28 cellular contexts compared by ENCODE assay signal in genomic region chr12:15717940-15718567, GRCh38.
A peak's percentile ranks its signal among the peaks of the same experiment; 100 is the strongest.
DNase-seq lines count a peak whose midpoint lies in the region; ATAC-seq and TF ChIP-seq lines count a peak whose summit lies in the region.
"Had no signal": no experiment of that assay in that cellular context is flagged by ENCODE, and none has a peak within 500 bp of the region (broad histone marks: within the 10 kb centered on the region; RNA-seq: fewer than 3 reads in every experiment).

No MANE protein-coding gene starts in this region.

- H3K27me3 ChIP-seq in adipocyte (replicated peaks; ENCODE audit: control insufficient read depth, insufficient read depth, low read length) (no peaks in the 10 kb centered on the region), left lung (no peaks in the 10 kb centered on the region), thoracic aorta (replicated peaks; ENCODE audit: insufficient read depth) (no peaks in the 10 kb centered on the region)
- H3K27me3 ChIP-seq: ascending aorta, stomach had no signal

- peaks cover 8% of the 10 kb centered on the region for H3K27me3 Mint-ChIP-seq in activated T-helper 17 cell treated with anti-CD3 and anti-CD28 coated beads, Interleukin-2, amount 50 U/mL, for 72 hours

- DNase-seq in NCI-H146 (lab: John Stamatoyannopoulos, UW): peak; percentile 10
- no peak for DNase-seq in NCI-H146 treated with DMSO at 0.1 percent for 48 hours (lab: John Stamatoyannopoulos, UW; ENCODE audit: unreplicated experiment)
- DNase-seq in adipocyte (ENCODE audit: low read depth): no peak
- DNase-seq in left lung: no peak
- no peak for DNase-seq in thoracic aorta (ENCODE audit: low spot score)
- DNase-seq in NCI-H2227 (lab: John Stamatoyannopoulos, UW; ENCODE audit: unreplicated experiment): no peak
- DNase-seq: activated CD4-positive, alpha-beta T cell treated with anti-CD3 and anti-CD28 coated beads, Interleukin-2, amount 50 U/mL, for 1 hour; CD4-positive, alpha-beta T cell; central memory CD4-positive, alpha-beta T cell; DMS 273 treated with DMSO at 0.1 percent for 48 hours; foreskin fibroblast; immature natural killer cell; left ventricle myocardium superior; NCI-H187 treated with DMSO at 0.1 percent for 48 hours; NCI-H226; NCI-H774; SHP77; stomach; T-helper 9 cell had no signal

- H3K4me1 Mint-ChIP-seq in activated T-helper 17 cell treated with anti-CD3 and anti-CD28 coated beads, Interleukin-2, amount 50 U/mL, for 72 hours: peaks cover 4% of the 10 kb centered on the region
- H3K4me1 Mint-ChIP-seq: immature natural killer cell had no signal

- H3K4me3 ChIP-seq in adipocyte (ENCODE audit: low read length) (no peak overlapping the region), left lung (no peak overlapping the region), thoracic aorta (peak overlapping the region; percentile 22)
- H3K4me3 ChIP-seq: stomach had no signal

- no peak overlapping the region for H3K4me3 Mint-ChIP-seq in activated T-helper 17 cell treated with anti-CD3 and anti-CD28 coated beads, Interleukin-2, amount 50 U/mL, for 72 hours
- H3K4me3 Mint-ChIP-seq: activated T-helper 1 cell treated with anti-CD3 and anti-CD28 coated beads, Interleukin-12 subunit alpha, Interleukin-12 subunit beta, Interleukin-2, Interleukin-4 antibody, amounts not matched to agents 30 ng/mL and 10 ng/mL and 1 ng/mL, durations not matched to agents 14 hours and 24 hours and 36 hours; CD4-positive, alpha-beta T cell; immature natural killer cell; nephron had no signal

- H3K9me3 Mint-ChIP-seq in activated T-helper 17 cell treated with anti-CD3 and anti-CD28 coated beads, Interleukin-2, amount 50 U/mL, for 72 hours: no peaks in the 10 kb centered on the region
- H3K9me3 Mint-ChIP-seq: activated naive CD4-positive, alpha-beta T cell treated with anti-CD3 and anti-CD28 coated beads, Interleukin-2, amount 50 U/mL, for 72 hours; activated T-helper 1 cell treated with anti-CD3 and anti-CD28 coated beads, Interleukin-12 subunit alpha, Interleukin-12 subunit beta, Interleukin-2, Interleukin-4 antibody, amounts not matched to agents 30 ng/mL and 10 ng/mL and 1 ng/mL, durations not matched to agents 14 hours and 24 hours and 36 hours; CD4-positive, alpha-beta T cell; immature natural killer cell; nephron had no signal

- peak overlapping the region; percentile 18 for H3K9ac ChIP-seq in adipocyte (ENCODE audit: low read length)

- H3K4me1 ChIP-seq in adipocyte (ENCODE audit: control insufficient read depth, insufficient read depth, low read length) (peaks cover 73% of the 10 kb centered on the region), left lung (peaks cover 15 to 23% of the 10 kb centered on the region in 2 donors), thoracic aorta (ENCODE audit: control insufficient read depth in 1 of 2, low read depth in 2 of 2) (peaks cover 69 to 84% of the 10 kb centered on the region in 2 donors)

- no peaks in the 10 kb centered on the region for H3K36me3 Mint-ChIP-seq in activated T-helper 17 cell treated with anti-CD3 and anti-CD28 coated beads, Interleukin-2, amount 50 U/mL, for 72 hours (ENCODE audit: low read depth)
- H3K36me3 Mint-ChIP-seq: activated naive CD4-positive, alpha-beta T cell treated with anti-CD3 and anti-CD28 coated beads, Interleukin-2, amount 50 U/mL, for 72 hours; immature natural killer cell had no signal

- H3K27ac ChIP-seq in left lung (peak overlapping the region; percentile 29 to 50), thoracic aorta (no peak overlapping the region)
- H3K27ac ChIP-seq: 22Rv1, epithelial cell of prostate had no signal

- no peaks in the 10 kb centered on the region for H3K36me3 ChIP-seq in adipocyte (ENCODE audit: control insufficient read depth, insufficient read depth, low read length, severe bottlenecking)
- no peaks in the 10 kb centered on the region for H3K36me3 ChIP-seq in left lung
- no peaks in the 10 kb centered on the region for H3K36me3 ChIP-seq in thoracic aorta
- H3K36me3 ChIP-seq: ascending aorta, stomach had no signal

- H3K27ac Mint-ChIP-seq in activated T-helper 17 cell treated with anti-CD3 and anti-CD28 coated beads, Interleukin-2, amount 50 U/mL, for 72 hours: no peak overlapping the region
- H3K27ac Mint-ChIP-seq: activated naive CD4-positive, alpha-beta T cell treated with anti-CD3 and anti-CD28 coated beads, Interleukin-2, amount 50 U/mL, for 72 hours; activated T-helper 1 cell treated with anti-CD3 and anti-CD28 coated beads, Interleukin-12 subunit alpha, Interleukin-12 subunit beta, Interleukin-2, Interleukin-4 antibody, amounts not matched to agents 30 ng/mL and 10 ng/mL and 1 ng/mL, durations not matched to agents 14 hours and 24 hours and 36 hours; CD4-positive, alpha-beta T cell had no signal

- peak; percentile 20 for ATAC-seq in left lung
- ATAC-seq in thoracic aorta (ENCODE audit: insufficient number of reproducible peaks, low FRiP score, low read depth): no peak
- no peak for ATAC-seq in HG03457 (IDR thresholded peaks at IDR 0.05; ENCODE audit: unreplicated experiment)
- ATAC-seq in activated T-helper 17 cell treated with anti-CD3 and anti-CD28 coated beads, Interleukin-2, amount 50 U/mL, for 72 hours (replicated peaks): no peak
- ATAC-seq: activated naive CD4-positive, alpha-beta T cell treated with anti-CD3 and anti-CD28 coated beads, Interleukin-2, amount 50 U/mL, for 72 hours; left ventricle myocardium superior; sciatic nerve had no signal

- TF ChIP-seq CTCF in left lung (IDR thresholded peaks at IDR 0.05): no peak
- no peak for TF ChIP-seq CTCF in thoracic aorta (IDR thresholded peaks at IDR 0.05)

- intact Hi-C loops in left lung (cut with DNase I): no loop called here

- H3K9me3 ChIP-seq in adipocyte (ENCODE audit: control insufficient read depth, low read length) (no peaks in the 10 kb centered on the region), left lung (no peaks in the 10 kb centered on the region), thoracic aorta (no peaks in the 10 kb centered on the region)
- H3K9me3 ChIP-seq: ascending aorta, stomach had no signal

Comparison
In these comparisons a context has a peak if more than half of its experiments do, and no peak if none do; other contexts are left out.
1. H3K27ac ChIP-seq: peak in left lung (2 of 2); none in thoracic aorta (0 of 2).